Comparison of ENCODE assay signal across 23 cellular contexts in genomic region chr6:168180548-168181011, GRCh38.
DNase-seq lines count a peak whose midpoint lies in the region; ATAC-seq, FAIRE-seq and TF ChIP-seq lines count a peak whose summit lies in the region.
"Had no signal": no experiment of that assay in that cellular context is flagged by ENCODE, and none has a peak within 500 bp of the region (broad histone marks: within the 10 kb centered on the region; RNA-seq: fewer than 3 reads in every experiment).

No MANE protein-coding gene starts in this region.

- CTCF ChIA-PET in HepG2 (lab: Yijun Ruan, JAX; ENCODE audit: low intra/inter-chr PET ratio, low total read pairs), result no interaction called here

- H3K4me3 ChIP-seq in right atrium auricular region (no peak overlapping the region), MM.1S (ENCODE audit: low read length) (peak overlapping the region; percentile 53; the same call in 1 of the 2 replicates), HepG2 (replicated peaks in 1 of 3; ENCODE audit: insufficient read depth in 1 of 3, low read depth in 2 of 3, low read length in 3 of 3) (no peak overlapping the region), vagina (no peak overlapping the region)
- H3K4me3 ChIP-seq: breast epithelium, left lung had no signal

- H3K27me3 ChIP-seq in right atrium auricular region (no peaks in the 10 kb centered on the region), MM.1S (replicated peaks; ENCODE audit: insufficient read depth, low read length) (no peaks in the 10 kb centered on the region), HepG2 (ENCODE audit: control insufficient read depth in 1 of 2, insufficient read depth in 2 of 2, low read length in 2 of 2) (peaks cover 10 to 71% of the 10 kb centered on the region in 2 experiments; a peak in 4 of 5 replicates), vagina (no peaks in the 10 kb centered on the region)
- H3K27me3 ChIP-seq: breast epithelium, left lung, neutrophil had no signal

- FAIRE-seq in HepG2 (lab: Jason Lieb, UNC), result no peak
- FAIRE-seq: HTR-8/SVneo had no signal

- no peak; the same call in 2 of the 3 replicates for ATAC-seq in HepG2
- ATAC-seq in GM19023 (IDR thresholded peaks at IDR 0.05; ENCODE audit: unreplicated experiment), result no peak
- ATAC-seq: activated CD8-positive, alpha-beta T cell treated with anti-CD3 and anti-CD28 coated beads, Interleukin-2, amount 10 ng/mL, durations not matched to agents 7 days and 5 days; activated T-helper 17 cell treated with anti-CD3 and anti-CD28 coated beads, Interleukin-2, amount 50 U/mL, for 72 hours; left lung; right cardiac atrium had no signal

- no TSS peak for BruUV-seq in HepG2 (replicated peaks; lab: Mats Ljungman, UMichigan)

- H3F3A ChIP-seq in MM.1S (ENCODE audit: insufficient read depth, low read length), result peaks cover 3% of the 10 kb centered on the region; the same call in 1 of the 2 replicates

- TF ChIP-seq CTCF in right atrium auricular region (IDR thresholded peaks at IDR 0.05) (no peak), MM.1S (IDR thresholded peaks at IDR 0.05; ENCODE audit: low read length) (no peak), HepG2 (CRISPR knock-in tag; IDR thresholded peaks at IDR 0.05) (no peak), vagina (IDR thresholded peaks at IDR 0.05) (no peak)

- H4K20me1 ChIP-seq in MM.1S (ENCODE audit: insufficient read depth, low read length), result no peaks in the 10 kb centered on the region
- no peaks in the 10 kb centered on the region for H4K20me1 ChIP-seq in HepG2 (ENCODE audit: insufficient read depth, low read length)

- H3K36me3 ChIP-seq in right atrium auricular region (no peaks in the 10 kb centered on the region), MM.1S (replicated peaks; ENCODE audit: insufficient read depth, low read length) (no peaks in the 10 kb centered on the region), HepG2 (replicated peaks in 1 of 2; ENCODE audit: control insufficient read depth in 1 of 2, insufficient read depth in 2 of 2, low read length in 2 of 2) (no peaks in the 10 kb centered on the region), vagina (no peaks in the 10 kb centered on the region)
- H3K36me3 ChIP-seq: breast epithelium, left lung, neutrophil had no signal

- H3K9ac ChIP-seq in MM.1S (ENCODE audit: low read length) (peak overlapping the region; percentile 70; the same call in 1 of the 2 replicates), HepG2 (ENCODE audit: insufficient read depth, low read depth, low read length) (no peak overlapping the region)

- in situ Hi-C loops in HepG2 (cut with HindIII; ENCODE audit: extremely low pct_ligation_motif_present, low pct_unique_long_range_greater_than_20kb), result no loop called here

- TF ChIP-seq POLR2A in HepG2 (IDR thresholded peaks at IDR 0.05; ENCODE audit: insufficient read depth in 1 of 2, low read depth in 2 of 2, low read length in 2 of 2), result no peak
- TF ChIP-seq POLR2A in vagina (IDR thresholded peaks at IDR 0.05), result no peak

- no peaks in the 10 kb centered on the region for H3K9me2 ChIP-seq in MM.1S (replicated peaks; ENCODE audit: insufficient read depth, low read length)

- no peaks in the 10 kb centered on the region for H3K79me2 ChIP-seq in MM.1S (ENCODE audit: low read length)
- H3K79me2 ChIP-seq in HepG2 (ENCODE audit: insufficient read depth, low read length), result no peaks in the 10 kb centered on the region

- intact Hi-C loops in cardiac septum (cut with DNase I), result no loop called here
- intact Hi-C loops in HepG2 (cut with micrococcal nuclease; ENCODE audit: unreplicated experiment), result no loop called here
- intact Hi-C loops in vagina (cut with DNase I), result no loop called here

- TF ChIP-seq EP300 in HepG2 (IDR thresholded peaks at IDR 0.05; ENCODE audit: low read depth in 2 of 2, low read length in 2 of 2) (no peak), HepG2 (CRISPR knock-in tag; IDR thresholded peaks at IDR 0.05; ENCODE audit: borderline replicate concordance) (no peak)

- no peaks in the 10 kb centered on the region for H3K9me3 ChIP-seq in right atrium auricular region
- no peaks in the 10 kb centered on the region for H3K9me3 ChIP-seq in MM.1S (replicated peaks; ENCODE audit: insufficient read depth, low read length)
- no peaks in the 10 kb centered on the region for H3K9me3 ChIP-seq in HepG2 (ENCODE audit: low read length)
- H3K9me3 ChIP-seq in vagina, result no peaks in the 10 kb centered on the region
- H3K9me3 ChIP-seq: breast epithelium, left lung, neutrophil had no signal

- WGBS in HepG2 (ENCODE audit: low lambda C conversion rate), result 40% methylated on average over 10 of the region's 19 CpGs

- H3K4me1 ChIP-seq in right atrium auricular region (no peaks in the 10 kb centered on the region), MM.1S (ENCODE audit: low read length) (peaks cover 23% of the 10 kb centered on the region), HepG2 (ENCODE audit: insufficient read depth, low read length) (no peaks in the 10 kb centered on the region), vagina (peaks cover 6% of the 10 kb centered on the region)
- H3K4me1 ChIP-seq: breast epithelium, left lung had no signal

- peak overlapping the region; percentile 65; the same call in 1 of the 2 replicates for H3K4me2 ChIP-seq in MM.1S (ENCODE audit: low read depth, low read length)
- no peak overlapping the region for H3K4me2 ChIP-seq in HepG2 (ENCODE audit: low read depth, low read length)

- H3K27ac ChIP-seq in right atrium auricular region, result no peak overlapping the region
- H3K27ac ChIP-seq in MM.1S (ENCODE audit: low read length), result peak overlapping the region; percentile 85
- no peak overlapping the region for H3K27ac ChIP-seq in HepG2 (ENCODE audit: extremely low read length, insufficient read depth, low read length)
- no peak overlapping the region for H3K27ac ChIP-seq in vagina
- H3K27ac ChIP-seq: breast epithelium, epithelial cell of prostate, left lung, neutrophil had no signal

- H2AFZ ChIP-seq in MM.1S (ENCODE audit: low read length) (no peak overlapping the region), HepG2 (ENCODE audit: low read length) (no peak overlapping the region)

- POLR2A ChIA-PET in HepG2 (lab: Yijun Ruan, JAX), result no interaction called here

- TF ChIP-seq RAD21 in HepG2 (CRISPR knock-in tag; IDR thresholded peaks at IDR 0.05), result no peak

- DNase-seq in cardiac septum (ENCODE audit: low spot score), result peak; percentile 27
- DNase-seq in right atrium auricular region (ENCODE audit: low spot score), result no peak
- DNase-seq in MM.1S, result peak; percentile 86
- no peak for DNase-seq in HepG2 (ENCODE audit: low spot score)
- peak; percentile 62 to 81 for DNase-seq in vagina (ENCODE audit: extremely low spot score in 2 of 2)
- DNase-seq in UCSD-AML1 (lab: John Stamatoyannopoulos, UW; ENCODE audit: unreplicated experiment), result no peak
- no peak for DNase-seq in inferior parietal cortex (ENCODE audit: extremely low spot score)
- DNase-seq: activated CD8-positive, alpha-beta T cell treated with anti-CD3 and anti-CD28 coated beads, Interleukin-2, amount 10 ng/mL, durations not matched to agents 7 days and 5 days; CD4-positive, alpha-beta memory T cell; dermis blood vessel endothelial cell; DND-41; foreskin melanocyte; left lung; NCI-H2081; NCI-H510A; right cardiac atrium; stimulated activated naive CD4-positive, alpha-beta T cell had no signal

TF ChIP-seq in HepG2, 621 proteins besides CTCF, POLR2A, EP300 and RAD21:
- no peak for TF ChIP-seq ZNF563 (CRISPR knock-in tag; IDR thresholded peaks at IDR 0.05)
- 0 out of 2 replicates have a peak, but pooled peaks have one; percentile 20 for TF ChIP-seq MNT (IDR thresholded peaks at IDR 0.05)
- TF ChIP-seq ZNF687 (CRISPR knock-in tag; IDR thresholded peaks at IDR 0.05), result peak; percentile 11; the same call in 1 of the 2 replicates
- no peak for TF ChIP-seq BORCS8-MEF2B (CRISPR knock-in tag; IDR thresholded peaks at IDR 0.05)
- peak; percentile 54; the same call in 1 of the 2 replicates for TF ChIP-seq FOSL2 (CRISPR knock-in tag; IDR thresholded peaks at IDR 0.05)
- TF ChIP-seq ZNF737 (CRISPR knock-in tag; IDR thresholded peaks at IDR 0.05; ENCODE audit: borderline replicate concordance), result no peak
- TF ChIP-seq KLF16 (CRISPR knock-in tag; IDR thresholded peaks at IDR 0.05), result no peak

Comparison
In these comparisons a context has a peak if more than half of its experiments do, and no peak if none do; other contexts are left out.
1. DNase-seq: peak in cardiac septum (single experiment), MM.1S (single experiment) and vagina (2 of 2); none in right atrium auricular region (single experiment), HepG2 (single experiment), UCSD-AML1 (single experiment) and inferior parietal cortex (single experiment).